Comparison of ENCODE assay signal across 20 cellular contexts in the genomic region with DNA sequence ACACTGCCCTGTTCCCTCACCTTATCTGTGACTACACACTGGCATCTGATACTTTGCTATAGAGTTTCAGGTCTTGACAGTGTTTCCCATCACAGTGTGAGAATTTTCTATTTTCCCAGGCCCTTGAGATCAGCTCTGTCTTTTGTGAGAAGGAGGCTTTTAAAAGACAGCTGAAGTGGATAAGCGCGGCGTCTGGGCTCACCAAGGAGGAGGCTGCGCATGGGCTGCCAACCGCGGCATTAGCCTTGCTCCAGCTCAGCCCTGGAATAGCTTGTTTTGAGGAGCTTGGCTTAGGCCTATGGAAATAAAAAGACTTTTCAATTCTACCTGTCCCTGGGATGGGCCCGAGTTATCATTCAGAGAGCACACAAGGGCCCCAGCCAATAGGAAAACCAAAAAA.
DNase-seq lines count a peak whose midpoint lies in the region; ATAC-seq and TF ChIP-seq lines count a peak whose summit lies in the region.
"Had no signal": no experiment of that assay in that cellular context is flagged by ENCODE, and none has a peak within 500 bp of the region (broad histone marks: within the 10 kb centered on the region; RNA-seq: fewer than 3 reads in every experiment).

No MANE protein-coding gene starts in this region.

- H3K4me1 ChIP-seq in Karpas-422 (ENCODE audit: low read length) = no peaks in the 10 kb centered on the region
- H3K4me1 ChIP-seq: Peyer's patch had no signal

- in situ Hi-C loops in ACHN (cut with HindIII; ENCODE audit: low pct_ligation_motif_present, low pct_unique_long_range_greater_than_20kb, low sequenced_read_pairs) = no loop called here

- no peaks in the 10 kb centered on the region for H3K79me2 ChIP-seq in Karpas-422 (ENCODE audit: low read length)

- H3K27me3 ChIP-seq in Karpas-422 (ENCODE audit: low read length) = no peaks in the 10 kb centered on the region
- H3K27me3 ChIP-seq: Peyer's patch had no signal

- peak overlapping the region; percentile 96 for H3K27ac Mint-ChIP-seq in nephron progenitor cell
- no peak overlapping the region for H3K27ac Mint-ChIP-seq in activated T-helper 2 cell treated with anti-CD3 and anti-CD28 coated beads, Interferon-gamma antibody, Interleukin-2, Interleukin-4, amounts not matched to agents 10 μg/mL and 5 μg/mL and 100 μg/mL, durations not matched to agents 14 hours and 24 hours and 36 hours
- H3K27ac Mint-ChIP-seq: CD4-positive, alpha-beta T cell; H9 had no signal

- no peak overlapping the region for H2AFZ ChIP-seq in Karpas-422 (ENCODE audit: low read length)

- DNase-seq in ACHN (peak; percentile 38), NCI-H187 treated with DMSO at 0.1 percent for 48 hours (lab: John Stamatoyannopoulos, UW) (peak; percentile 50), astrocyte of the hippocampus (ENCODE audit: low read depth, low spot score) (peak; percentile 28), nephron progenitor cell (peak; percentile 53), Karpas-422 (no peak), NCI-H226 (no peak)
- no peak for DNase-seq in activated T-helper 2 cell treated with anti-CD3 and anti-CD28 coated beads, Interferon-gamma antibody, Interleukin-2, Interleukin-4, amounts not matched to agents 10 μg/mL and 5 μg/mL and 100 μg/mL, durations not matched to agents 14 hours and 24 hours and 36 hours (ENCODE audit: low spot score)
- DNase-seq: Caco-2; CD4-positive, alpha-beta T cell; H9; NCI-H1048; NCI-H146; NCI-H2081; NCI-H446; NK-92 treated with Interleukin-12 subunit alpha and Interleukin-12 subunit beta, amount 100 ng/mL, for 24 hours; Peyer's patch; SW 1271 had no signal

- peaks cover 10% of the 10 kb centered on the region for H3K9me3 Mint-ChIP-seq in nephron progenitor cell
- peaks cover 3% of the 10 kb centered on the region for H3K9me3 Mint-ChIP-seq in activated T-helper 2 cell treated with anti-CD3 and anti-CD28 coated beads, Interferon-gamma antibody, Interleukin-2, Interleukin-4, amounts not matched to agents 10 μg/mL and 5 μg/mL and 100 μg/mL, durations not matched to agents 14 hours and 24 hours and 36 hours

- no peaks in the 10 kb centered on the region for H3K36me3 Mint-ChIP-seq in nephron progenitor cell (ENCODE audit: low read depth)
- no peaks in the 10 kb centered on the region for H3K36me3 Mint-ChIP-seq in activated T-helper 2 cell treated with anti-CD3 and anti-CD28 coated beads, Interferon-gamma antibody, Interleukin-2, Interleukin-4, amounts not matched to agents 10 μg/mL and 5 μg/mL and 100 μg/mL, durations not matched to agents 14 hours and 24 hours and 36 hours (ENCODE audit: low read depth)

- TF ChIP-seq CTCF in nephron progenitor cell (IDR thresholded peaks at IDR 0.05) = no peak

- no peak overlapping the region for H3K4me3 ChIP-seq in Karpas-422 (ENCODE audit: low read length)
- H3K4me3 ChIP-seq: Peyer's patch had no signal

- intact Hi-C loops in activated T-helper 2 cell treated with anti-CD3 and anti-CD28 coated beads, Interferon-gamma antibody, Interleukin-2, Interleukin-4, amounts not matched to agents 10 μg/mL and 5 μg/mL and 100 μg/mL, durations not matched to agents 14 hours and 24 hours and 36 hours (cut with micrococcal nuclease) = no loop called here

- H3K4me3 Mint-ChIP-seq in nephron progenitor cell = peak overlapping the region; percentile 31
- H3K4me3 Mint-ChIP-seq in activated T-helper 2 cell treated with anti-CD3 and anti-CD28 coated beads, Interferon-gamma antibody, Interleukin-2, Interleukin-4, amounts not matched to agents 10 μg/mL and 5 μg/mL and 100 μg/mL, durations not matched to agents 14 hours and 24 hours and 36 hours (ENCODE audit: low read depth) = no peak overlapping the region
- H3K4me3 Mint-ChIP-seq: CD4-positive, alpha-beta T cell; H9 had no signal

- H3K27ac ChIP-seq in Karpas-422 (ENCODE audit: low read length) = no peak overlapping the region
- H3K27ac ChIP-seq: KMS-11, Peyer's patch had no signal

- ATAC-seq in GM21381 (IDR thresholded peaks at IDR 0.05; ENCODE audit: unreplicated experiment) = no peak
- ATAC-seq: Right ventricle myocardium inferior had no signal

- H3K4me2 ChIP-seq in Karpas-422 (ENCODE audit: low read depth, low read length, poor library complexity, severe bottlenecking) = no peak overlapping the region
- H3K4me2 ChIP-seq: KMS-11 had no signal

- no peaks in the 10 kb centered on the region for H3K9me2 ChIP-seq in Karpas-422 (replicated peaks; ENCODE audit: insufficient read depth, low read length)

- H3K9ac ChIP-seq in Karpas-422 (ENCODE audit: low read length) = no peak overlapping the region
- H3K9ac ChIP-seq: KMS-11 had no signal

- H3K36me3 ChIP-seq in Karpas-422 (ENCODE audit: insufficient read depth, low read length) = no peaks in the 10 kb centered on the region
- H3K36me3 ChIP-seq: Peyer's patch had no signal

- H3K27me3 Mint-ChIP-seq in nephron progenitor cell (ENCODE audit: low read depth, poor library complexity) = peaks cover 3% of the 10 kb centered on the region
- no peaks in the 10 kb centered on the region for H3K27me3 Mint-ChIP-seq in activated T-helper 2 cell treated with anti-CD3 and anti-CD28 coated beads, Interferon-gamma antibody, Interleukin-2, Interleukin-4, amounts not matched to agents 10 μg/mL and 5 μg/mL and 100 μg/mL, durations not matched to agents 14 hours and 24 hours and 36 hours (ENCODE audit: low read depth)
- H3K27me3 Mint-ChIP-seq: CD4-positive, alpha-beta T cell had no signal

- H3K4me1 Mint-ChIP-seq in nephron progenitor cell = peaks cover 52% of the 10 kb centered on the region
- H3K4me1 Mint-ChIP-seq in activated T-helper 2 cell treated with anti-CD3 and anti-CD28 coated beads, Interferon-gamma antibody, Interleukin-2, Interleukin-4, amounts not matched to agents 10 μg/mL and 5 μg/mL and 100 μg/mL, durations not matched to agents 14 hours and 24 hours and 36 hours (ENCODE audit: low read depth) = no peaks in the 10 kb centered on the region

- no peaks in the 10 kb centered on the region for H3K9me3 ChIP-seq in Karpas-422 (ENCODE audit: low read length)
- H3K9me3 ChIP-seq: Caco-2, Peyer's patch had no signal

- H4K20me1 ChIP-seq in Karpas-422 (ENCODE audit: insufficient read depth, low read depth, low read length) = no peaks in the 10 kb centered on the region

Comparison
In these comparisons a context has a peak if more than half of its experiments do, and no peak if none do; other contexts are left out.
1. DNase-seq: peak in ACHN (single experiment), NCI-H187 treated with DMSO at 0.1 percent for 48 hours (single experiment), astrocyte of the hippocampus (single experiment) and nephron progenitor cell (single experiment); none in activated T-helper 2 cell treated with anti-CD3 and anti-CD28 coated beads, Interferon-gamma antibody, Interleukin-2, Interleukin-4, amounts not matched to agents 10 μg/mL and 5 μg/mL and 100 μg/mL, durations not matched to agents 14 hours and 24 hours and 36 hours (single experiment), Karpas-422 (single experiment) and NCI-H226 (single experiment).